In the genomic region with DNA sequence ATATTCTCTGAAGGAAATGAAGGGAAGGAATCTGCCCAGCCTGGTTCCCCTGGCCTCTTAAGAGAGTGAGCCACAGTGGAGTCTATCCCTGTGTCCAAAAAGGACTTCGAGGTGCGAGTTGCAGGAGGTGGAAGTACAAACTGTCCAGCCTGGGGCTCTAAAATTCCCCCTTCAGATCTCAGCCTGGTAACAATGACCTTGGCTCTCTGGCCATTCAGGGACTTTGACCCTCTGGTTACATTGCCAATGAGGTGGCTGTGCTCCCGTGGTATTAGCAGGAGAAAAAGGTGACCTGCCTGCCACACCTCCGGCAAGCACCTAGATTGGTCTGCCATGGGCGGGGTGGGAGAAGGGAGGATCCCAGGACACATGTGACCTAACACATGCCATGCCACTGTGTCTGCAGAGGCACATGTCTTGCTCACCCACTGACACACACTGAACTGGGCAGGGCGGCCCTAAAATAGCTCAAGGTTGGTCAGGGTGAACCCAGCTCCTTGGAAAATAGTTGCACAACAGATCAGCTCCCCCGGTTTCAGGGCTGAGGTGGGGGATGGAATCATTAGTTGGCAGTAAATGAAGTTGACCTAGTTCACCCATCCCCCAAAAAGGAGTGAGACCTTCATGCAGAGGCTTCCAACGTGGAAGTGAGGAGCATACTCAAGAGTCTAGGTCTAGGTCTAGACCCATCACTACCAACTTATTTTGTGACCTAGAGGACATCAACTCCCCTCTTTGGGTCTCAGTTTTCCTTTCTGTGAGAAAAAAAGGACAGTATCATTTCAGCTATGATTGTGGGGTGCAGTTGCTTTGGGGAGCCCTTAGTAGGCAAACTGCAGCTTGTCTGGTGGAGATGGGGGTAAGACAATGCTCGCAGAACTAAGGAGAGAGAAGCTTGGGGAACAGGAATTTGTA, we compare ENCODE assay signal across 8 cellular contexts. TPM values are rescaled to one million over a fixed set of nuclear protein-coding genes. Genes with fewer than 3 reads are reported as not detected.
A peak's percentile ranks its signal among the peaks of the same experiment; 100 is the strongest.
DNase-seq lines count a peak whose midpoint lies in the region; ATAC-seq, FAIRE-seq and TF ChIP-seq lines count a peak whose summit lies in the region.

No MANE protein-coding gene starts in this region.

- H3K36me3 Mint-ChIP-seq in activated CD4-positive, alpha-beta T cell treated with anti-CD3 and anti-CD28 coated beads, Interleukin-2, amount 10 ng/mL, durations not matched to agents 24 days and 14 days (ENCODE audit: low read depth), result peaks cover 52% of the 10 kb centered on the region
- peaks cover 43% of the 10 kb centered on the region for H3K36me3 Mint-ChIP-seq in activated CD4-positive, alpha-beta memory T cell treated with anti-CD3 and anti-CD28 coated beads, Interleukin-2, amount 10 ng/mL, durations not matched to agents 7 days and 5 days (ENCODE audit: low read depth)
- H3K36me3 Mint-ChIP-seq in glutamatergic neuron (ENCODE audit: unreplicated experiment), result no peaks in the 10 kb centered on the region

- H3K4me3 Mint-ChIP-seq in activated CD4-positive, alpha-beta T cell treated with anti-CD3 and anti-CD28 coated beads, Interleukin-2, amount 10 ng/mL, durations not matched to agents 24 days and 14 days, result peak overlapping the region; percentile 94
- H3K4me3 Mint-ChIP-seq in activated CD4-positive, alpha-beta memory T cell treated with anti-CD3 and anti-CD28 coated beads, Interleukin-2, amount 10 ng/mL, durations not matched to agents 7 days and 5 days, result peak overlapping the region; percentile 77
- peak overlapping the region; percentile 86 for H3K4me3 Mint-ChIP-seq in glutamatergic neuron (ENCODE audit: unreplicated experiment)

- TF ChIP-seq CTCF in glutamatergic neuron (IDR thresholded peaks at IDR 0.05; ENCODE audit: partially characterized antibody, unreplicated experiment), result no peak
- TF ChIP-seq CTCF in retinal pigment epithelial cell (conservative IDR thresholded peaks at IDR 0.05; ENCODE audit: low read depth, low read length), result no peak

- H3K27me3 Mint-ChIP-seq in activated CD4-positive, alpha-beta T cell treated with anti-CD3 and anti-CD28 coated beads, Interleukin-2, amount 10 ng/mL, durations not matched to agents 24 days and 14 days, result peaks cover 2% of the 10 kb centered on the region
- no peaks in the 10 kb centered on the region for H3K27me3 Mint-ChIP-seq in activated CD4-positive, alpha-beta memory T cell treated with anti-CD3 and anti-CD28 coated beads, Interleukin-2, amount 10 ng/mL, durations not matched to agents 7 days and 5 days
- H3K27me3 Mint-ChIP-seq in glutamatergic neuron (ENCODE audit: unreplicated experiment), result peaks cover 10% of the 10 kb centered on the region

- FAIRE-seq in RCC 7860 (lab: Jason Lieb, UNC), result no peak

- CTCF ChIA-PET in activated CD4-positive, alpha-beta memory T cell treated with anti-CD3 and anti-CD28 coated beads, Interleukin-2, amount 10 ng/mL, durations not matched to agents 7 days and 5 days (lab: Charles Lee), result interaction anchor here (0.8 to 10.5 kb wide), 7 partner anchors 12 to 34 kb away, joined by 3 to 141 read pairs (median 6); no protein-coding TSS in a partner anchor

- peak overlapping the region; percentile 86 for H3K27ac Mint-ChIP-seq in activated CD4-positive, alpha-beta T cell treated with anti-CD3 and anti-CD28 coated beads, Interleukin-2, amount 10 ng/mL, durations not matched to agents 24 days and 14 days
- peak overlapping the region; percentile 92 for H3K27ac Mint-ChIP-seq in activated CD4-positive, alpha-beta memory T cell treated with anti-CD3 and anti-CD28 coated beads, Interleukin-2, amount 10 ng/mL, durations not matched to agents 7 days and 5 days
- peak overlapping the region; percentile 46 for H3K27ac Mint-ChIP-seq in glutamatergic neuron (ENCODE audit: unreplicated experiment)

- H3K4me1 Mint-ChIP-seq in activated CD4-positive, alpha-beta T cell treated with anti-CD3 and anti-CD28 coated beads, Interleukin-2, amount 10 ng/mL, durations not matched to agents 24 days and 14 days, result peaks cover 70% of the 10 kb centered on the region
- peaks cover 87% of the 10 kb centered on the region for H3K4me1 Mint-ChIP-seq in activated CD4-positive, alpha-beta memory T cell treated with anti-CD3 and anti-CD28 coated beads, Interleukin-2, amount 10 ng/mL, durations not matched to agents 7 days and 5 days
- peaks cover 24% of the 10 kb centered on the region for H3K4me1 Mint-ChIP-seq in glutamatergic neuron (ENCODE audit: low read depth, unreplicated experiment)

- peak overlapping the region; percentile 52 for H3K4me3 ChIP-seq in retinal pigment epithelial cell (ENCODE audit: low read length)

- peak; percentile 69 for DNase-seq in activated CD4-positive, alpha-beta T cell treated with anti-CD3 and anti-CD28 coated beads, Interleukin-2, amount 10 ng/mL, durations not matched to agents 24 days and 14 days
- no peak for DNase-seq in activated CD4-positive, alpha-beta T cell treated with anti-CD3 and anti-CD28 coated beads, Interleukin-2, amount 50 U/mL, for 1 hour
- peak; percentile 33 for DNase-seq in activated CD4-positive, alpha-beta memory T cell treated with anti-CD3 and anti-CD28 coated beads, Interleukin-2, amount 10 ng/mL, durations not matched to agents 7 days and 5 days
- DNase-seq in glutamatergic neuron, result no peak
- no peak for DNase-seq in retinal pigment epithelial cell (ENCODE audit: low read depth)
- DNase-seq in NCI-H2196 (lab: John Stamatoyannopoulos, UW; ENCODE audit: unreplicated experiment), result no peak
- no peak for DNase-seq in RCC 7860 (ENCODE audit: low spot score)

- intact Hi-C loops in activated CD4-positive, alpha-beta T cell treated with anti-CD3 and anti-CD28 coated beads, Interleukin-2, amount 10 ng/mL, durations not matched to agents 24 days and 14 days (cut with micrococcal nuclease), result loop anchor here (2.0 kb wide), 2 partner anchors 15 to 29 kb away; no protein-coding TSS in a partner anchor

- H3K9me3 Mint-ChIP-seq in activated CD4-positive, alpha-beta T cell treated with anti-CD3 and anti-CD28 coated beads, Interleukin-2, amount 10 ng/mL, durations not matched to agents 24 days and 14 days, result peaks cover 6% of the 10 kb centered on the region
- no peaks in the 10 kb centered on the region for H3K9me3 Mint-ChIP-seq in activated CD4-positive, alpha-beta memory T cell treated with anti-CD3 and anti-CD28 coated beads, Interleukin-2, amount 10 ng/mL, durations not matched to agents 7 days and 5 days
- peaks cover 5% of the 10 kb centered on the region for H3K9me3 Mint-ChIP-seq in glutamatergic neuron (ENCODE audit: unreplicated experiment)

- POLR2A ChIA-PET in activated CD4-positive, alpha-beta memory T cell treated with anti-CD3 and anti-CD28 coated beads, Interleukin-2, amount 10 ng/mL, durations not matched to agents 7 days and 5 days (lab: Charles Lee), result interaction anchor here (0.8 to 7.8 kb wide), 12 partner anchors 9 to 307 kb away, joined by 3 to 110 read pairs (median 8); partner anchors contain the start of genes CASC3, MED24, MSL1 and ORMDL3

- ATAC-seq in GM18502 (IDR thresholded peaks at IDR 0.05; ENCODE audit: poor library complexity, unreplicated experiment), result no peak

RNA-seq across cellular contexts. Expression of gene NR1D1, which starts 2.2 kb away (rescaled TPM):
- total RNA-seq in activated CD4-positive, alpha-beta T cell treated with anti-CD3 and anti-CD28 coated beads, Interleukin-2, amount 10 ng/mL, durations not matched to agents 24 days and 14 days, result 7.9 and 8.2 TPM in 2 replicates
- total RNA-seq in activated CD4-positive, alpha-beta memory T cell treated with anti-CD3 and anti-CD28 coated beads, Interleukin-2, amount 10 ng/mL, durations not matched to agents 7 days and 5 days, result 1 to 10 TPM; 5.2 to 5.9 TPM
- total RNA-seq in glutamatergic neuron (ENCODE audit: unreplicated experiment), result 1.3 TPM

RNA-seq across cellular contexts. Expression of gene MSL1, which starts 23.6 kb away (rescaled TPM):
- total RNA-seq in activated CD4-positive, alpha-beta T cell treated with anti-CD3 and anti-CD28 coated beads, Interleukin-2, amount 10 ng/mL, durations not matched to agents 24 days and 14 days, result 92.7 and 98.5 TPM in 2 replicates
- total RNA-seq in activated CD4-positive, alpha-beta memory T cell treated with anti-CD3 and anti-CD28 coated beads, Interleukin-2, amount 10 ng/mL, durations not matched to agents 7 days and 5 days, result 100 to 1,000 TPM; 102 to 103 TPM
- 110 TPM for total RNA-seq in glutamatergic neuron (ENCODE audit: unreplicated experiment)

RNA-seq across cellular contexts. Expression of gene THRA, which starts 35.4 kb away (rescaled TPM):
- total RNA-seq in activated CD4-positive, alpha-beta T cell treated with anti-CD3 and anti-CD28 coated beads, Interleukin-2, amount 10 ng/mL, durations not matched to agents 24 days and 14 days, result 4.5 and 5.1 TPM in 2 replicates
- total RNA-seq in activated CD4-positive, alpha-beta memory T cell treated with anti-CD3 and anti-CD28 coated beads, Interleukin-2, amount 10 ng/mL, durations not matched to agents 7 days and 5 days, result 1 to 10 TPM; 8.4 TPM
- 17.6 TPM for total RNA-seq in glutamatergic neuron (ENCODE audit: unreplicated experiment)

RNA-seq across cellular contexts. Expression of gene CASC3, which starts 42.1 kb away (rescaled TPM):
- 108 and 109 TPM in 2 replicates for total RNA-seq in activated CD4-positive, alpha-beta T cell treated with anti-CD3 and anti-CD28 coated beads, Interleukin-2, amount 10 ng/mL, durations not matched to agents 24 days and 14 days
- total RNA-seq in activated CD4-positive, alpha-beta memory T cell treated with anti-CD3 and anti-CD28 coated beads, Interleukin-2, amount 10 ng/mL, durations not matched to agents 7 days and 5 days, result 10 to 100 TPM; 84.5 to 89.1 TPM
- 145 TPM for total RNA-seq in glutamatergic neuron (ENCODE audit: unreplicated experiment)

RNA-seq across cellular contexts. Expression of gene MED24, which starts 44.0 kb away (rescaled TPM):
- total RNA-seq in activated CD4-positive, alpha-beta T cell treated with anti-CD3 and anti-CD28 coated beads, Interleukin-2, amount 10 ng/mL, durations not matched to agents 24 days and 14 days, result 118 and 122 TPM in 2 replicates
- total RNA-seq in activated CD4-positive, alpha-beta memory T cell treated with anti-CD3 and anti-CD28 coated beads, Interleukin-2, amount 10 ng/mL, durations not matched to agents 7 days and 5 days, result 10 to 100 TPM; 82.2 to 84.2 TPM
- 172 TPM for total RNA-seq in glutamatergic neuron (ENCODE audit: unreplicated experiment)

Comparison
In these comparisons a context has a peak if more than half of its experiments do, and no peak if none do; other contexts are left out.
1. DNase-seq: peak in activated CD4-positive, alpha-beta T cell treated with anti-CD3 and anti-CD28 coated beads, Interleukin-2, amount 10 ng/mL, durations not matched to agents 24 days and 14 days (single experiment) and activated CD4-positive, alpha-beta memory T cell treated with anti-CD3 and anti-CD28 coated beads, Interleukin-2, amount 10 ng/mL, durations not matched to agents 7 days and 5 days (single experiment); none in activated CD4-positive, alpha-beta T cell treated with anti-CD3 and anti-CD28 coated beads, Interleukin-2, amount 50 U/mL, for 1 hour (single experiment), glutamatergic neuron (single experiment), retinal pigment epithelial cell (single experiment), NCI-H2196 (single experiment) and RCC 7860 (single experiment).
2. Peak in every context shown above with its lines, with median percentiles within 50 percentile points of each other: H3K27ac Mint-ChIP-seq and H3K4me3 Mint-ChIP-seq.